ENCODE assay signal across 9 cellular contexts in the genomic region with DNA sequence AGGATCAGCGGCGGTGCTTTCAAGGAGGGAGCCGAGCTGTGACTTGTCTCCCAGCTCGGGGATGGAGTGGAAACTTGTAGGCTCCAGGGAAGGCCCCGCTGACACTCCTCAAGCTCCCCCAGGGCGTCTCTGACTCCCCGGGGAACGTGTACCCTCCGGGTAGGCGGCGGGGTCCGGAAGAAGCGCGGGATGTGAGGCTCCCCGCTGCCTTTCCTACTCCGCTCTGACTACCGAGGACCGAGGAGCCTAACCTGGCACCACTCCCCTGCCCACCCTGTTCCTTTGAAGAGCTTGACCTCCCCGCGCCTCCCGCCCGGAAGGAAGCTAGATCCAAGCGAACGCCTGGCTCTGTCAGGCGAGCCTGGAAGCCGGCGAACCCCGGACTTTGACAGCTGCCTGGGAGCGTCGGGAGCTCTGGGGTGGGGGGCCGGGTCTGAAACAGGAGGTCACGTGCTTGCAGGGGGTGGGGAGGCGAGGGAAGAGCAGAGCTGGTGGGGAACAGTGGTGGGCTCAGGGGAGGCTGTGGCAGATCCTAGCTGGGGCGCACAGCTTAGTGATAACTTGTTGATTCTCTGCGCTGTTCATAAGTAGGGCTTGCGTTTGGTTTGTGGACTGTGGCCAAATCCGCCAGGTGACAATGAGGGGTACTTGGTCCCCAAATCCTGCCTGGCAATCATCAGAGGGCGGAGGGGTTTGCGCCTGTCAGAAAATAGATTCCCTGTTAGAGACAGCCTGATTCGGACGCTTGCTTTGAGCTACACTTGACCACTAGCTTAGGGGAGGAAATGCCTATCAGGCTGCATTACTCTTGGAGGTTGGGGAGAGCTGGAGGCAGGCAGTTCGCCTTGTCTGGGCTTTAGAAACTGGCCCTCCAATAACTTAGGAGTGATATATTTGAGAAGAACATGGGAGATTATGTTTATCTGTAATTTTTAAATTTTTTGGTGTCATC. TPM values are rescaled to one million over a fixed set of nuclear protein-coding genes. Genes with fewer than 3 reads are reported as not detected.
A peak's percentile ranks its signal among the peaks of the same experiment; 100 is the strongest.
DNase-seq lines count a peak whose midpoint lies in the region; ATAC-seq and TF ChIP-seq lines count a peak whose summit lies in the region.
"Had no signal": no experiment of that assay in that cellular context is flagged by ENCODE, and none has a peak within 500 bp of the region (broad histone marks: within the 10 kb centered on the region; RNA-seq: fewer than 3 reads in every experiment).

No MANE protein-coding gene starts in this region.

- intact Hi-C loops in activated CD8-positive, alpha-beta T cell treated with anti-CD3 and anti-CD28 coated beads for 36 hours (cut with micrococcal nuclease), result no loop called here
- intact Hi-C loops in breast epithelium (cut with DNase I; ENCODE audit: low total_unique reads) (no loop called here), right lobe of liver (cut with DNase I) (no loop called here)

- no peaks in the 10 kb centered on the region for H3K4me1 ChIP-seq in breast epithelium
- H3K4me1 ChIP-seq in right lobe of liver, result peaks cover 0 to 17% (median 2%) of the 10 kb centered on the region in 4 donors
- H3K4me1 ChIP-seq in urinary bladder (ENCODE audit: insufficient read depth), result no peaks in the 10 kb centered on the region

- H3K9me3 ChIP-seq in breast epithelium (no peaks in the 10 kb centered on the region), right lobe of liver (no peaks in the 10 kb centered on the region)

- TF ChIP-seq POLR2A in breast epithelium (IDR thresholded peaks at IDR 0.05), result no peak
- no peak for TF ChIP-seq POLR2A in right lobe of liver (IDR thresholded peaks at IDR 0.05)

- H3K4me3 Mint-ChIP-seq in activated CD8-positive, alpha-beta T cell treated with anti-CD3 and anti-CD28 coated beads, Interleukin-2, amount 10 ng/mL, durations not matched to agents 7 days and 5 days, result no peak overlapping the region
- H3K4me3 Mint-ChIP-seq in activated CD8-positive, alpha-beta T cell treated with anti-CD3 and anti-CD28 coated beads for 36 hours, result no peak overlapping the region
- peak overlapping the region in 1 of 5 donors; percentile 24 for H3K4me3 Mint-ChIP-seq in immature natural killer cell

- no peak for DNase-seq in activated CD8-positive, alpha-beta T cell treated with anti-CD3 and anti-CD28 coated beads, Interleukin-2, amount 10 ng/mL, durations not matched to agents 7 days and 5 days
- DNase-seq in activated CD8-positive, alpha-beta T cell treated with anti-CD3 and anti-CD28 coated beads for 36 hours, result no peak
- peak in 1 of 2 donors; percentile 57 for DNase-seq in breast epithelium (ENCODE audit: low spot score in 2 of 2)
- peak; percentile 46 to 64 (median 49) for DNase-seq in right lobe of liver
- no peak for DNase-seq in immature natural killer cell
- DNase-seq: naive B cell had no signal

- H3K36me3 ChIP-seq in breast epithelium (no peaks in the 10 kb centered on the region), right lobe of liver (no peaks in the 10 kb centered on the region), urinary bladder (ENCODE audit: insufficient read depth) (no peaks in the 10 kb centered on the region)

- WGBS in right lobe of liver (ENCODE audit: insufficient coverage, low coverage, low lambda C conversion rate, missing lambda C conversion rate), result 6% methylated on average over 16 of the region's 42 CpGs
- WGBS in urinary bladder, result 3% methylated on average over 42 of the region's 42 CpGs

- H3K27me3 ChIP-seq in breast epithelium (peaks cover 4 to 37% of the 10 kb centered on the region in 2 donors), right lobe of liver (peaks cover 0 to 24% of the 10 kb centered on the region in 2 donors)

- H3K9me3 Mint-ChIP-seq in activated CD8-positive, alpha-beta T cell treated with anti-CD3 and anti-CD28 coated beads, Interleukin-2, amount 10 ng/mL, durations not matched to agents 7 days and 5 days (ENCODE audit: insufficient read depth), result no peaks in the 10 kb centered on the region
- H3K9me3 Mint-ChIP-seq in activated CD8-positive, alpha-beta T cell treated with anti-CD3 and anti-CD28 coated beads for 36 hours, result no peaks in the 10 kb centered on the region
- peaks cover 0 to 15% (median 0%) of the 10 kb centered on the region in 6 donors for H3K9me3 Mint-ChIP-seq in immature natural killer cell

- no peak overlapping the region for H3K27ac ChIP-seq in breast epithelium
- H3K27ac ChIP-seq in right lobe of liver, result no peak overlapping the region
- H3K27ac ChIP-seq in urinary bladder (ENCODE audit: low read depth), result no peak overlapping the region

- H3K4me3 ChIP-seq in breast epithelium (peak overlapping the region; percentile 52 to 74 (median 54)), right lobe of liver (peak overlapping the region in 2 of 3 donors; percentile 12 to 46), urinary bladder (ENCODE audit: low read depth, low read length) (peak overlapping the region; percentile 43)

- POLR2A ChIA-PET in activated CD8-positive, alpha-beta T cell treated with anti-CD3 and anti-CD28 coated beads, Interleukin-2, amount 10 ng/mL, durations not matched to agents 7 days and 5 days (lab: Charles Lee), result no interaction called here
- POLR2A ChIA-PET in activated CD8-positive, alpha-beta T cell treated with anti-CD3 and anti-CD28 coated beads for 36 hours (lab: Charles Lee), result interaction anchor here (0.6 kb wide), 1 partner anchor 165 kb away, joined by 3 read pairs; no protein-coding TSS in a partner anchor

- no peak overlapping the region for H3K27ac Mint-ChIP-seq in activated CD8-positive, alpha-beta T cell treated with anti-CD3 and anti-CD28 coated beads, Interleukin-2, amount 10 ng/mL, durations not matched to agents 7 days and 5 days
- H3K27ac Mint-ChIP-seq in activated CD8-positive, alpha-beta T cell treated with anti-CD3 and anti-CD28 coated beads for 36 hours, result no peak overlapping the region
- no peak overlapping the region for H3K27ac Mint-ChIP-seq in immature natural killer cell

- H3K36me3 Mint-ChIP-seq in activated CD8-positive, alpha-beta T cell treated with anti-CD3 and anti-CD28 coated beads, Interleukin-2, amount 10 ng/mL, durations not matched to agents 7 days and 5 days (ENCODE audit: low read depth), result no peaks in the 10 kb centered on the region
- H3K36me3 Mint-ChIP-seq in activated CD8-positive, alpha-beta T cell treated with anti-CD3 and anti-CD28 coated beads for 36 hours (ENCODE audit: low read depth), result no peaks in the 10 kb centered on the region
- H3K36me3 Mint-ChIP-seq in immature natural killer cell, result no peaks in the 10 kb centered on the region

- peaks cover 47% of the 10 kb centered on the region for H3K27me3 Mint-ChIP-seq in activated CD8-positive, alpha-beta T cell treated with anti-CD3 and anti-CD28 coated beads, Interleukin-2, amount 10 ng/mL, durations not matched to agents 7 days and 5 days (ENCODE audit: low read depth)
- peaks cover 42% of the 10 kb centered on the region for H3K27me3 Mint-ChIP-seq in activated CD8-positive, alpha-beta T cell treated with anti-CD3 and anti-CD28 coated beads for 36 hours
- peaks cover 9 to 11% (median 11%) of the 10 kb centered on the region in 3 donors for H3K27me3 Mint-ChIP-seq in immature natural killer cell (ENCODE audit: low read depth in 3 of 3)

- CTCF ChIA-PET in activated CD8-positive, alpha-beta T cell treated with anti-CD3 and anti-CD28 coated beads, Interleukin-2, amount 10 ng/mL, durations not matched to agents 7 days and 5 days (lab: Charles Lee), result no interaction called here
- CTCF ChIA-PET in activated CD8-positive, alpha-beta T cell treated with anti-CD3 and anti-CD28 coated beads for 36 hours (lab: Charles Lee), result interaction anchor here (2.0 to 2.1 kb wide), 3 partner anchors 7 to 17 kb away, joined by 7 to 9 read pairs (median 8); no protein-coding TSS in a partner anchor

- no peak for TF ChIP-seq CTCF in activated CD8-positive, alpha-beta T cell treated with anti-CD3 and anti-CD28 coated beads for 36 hours (IDR thresholded peaks at IDR 0.05)
- TF ChIP-seq CTCF in breast epithelium (IDR thresholded peaks at IDR 0.05), result no peak
- no peak for TF ChIP-seq CTCF in right lobe of liver (IDR thresholded peaks at IDR 0.05)

- peaks cover 11% of the 10 kb centered on the region for H3K4me1 Mint-ChIP-seq in activated CD8-positive, alpha-beta T cell treated with anti-CD3 and anti-CD28 coated beads, Interleukin-2, amount 10 ng/mL, durations not matched to agents 7 days and 5 days (ENCODE audit: low read depth)
- H3K4me1 Mint-ChIP-seq in activated CD8-positive, alpha-beta T cell treated with anti-CD3 and anti-CD28 coated beads for 36 hours (ENCODE audit: low read depth), result peaks cover 3% of the 10 kb centered on the region
- H3K4me1 Mint-ChIP-seq in immature natural killer cell, result no peaks in the 10 kb centered on the region

- ATAC-seq in activated CD8-positive, alpha-beta T cell treated with anti-CD3 and anti-CD28 coated beads, Interleukin-2, amount 10 ng/mL, durations not matched to agents 7 days and 5 days, result peak; percentile 22
- ATAC-seq in activated CD8-positive, alpha-beta T cell treated with anti-CD3 and anti-CD28 coated beads for 36 hours, result no peak
- ATAC-seq in right lobe of liver, result peak; percentile 29 to 47 (median 38)
- no peak for ATAC-seq in GM18909 (IDR thresholded peaks at IDR 0.05; ENCODE audit: poor library complexity, unreplicated experiment)
- ATAC-seq in HG02884 (IDR thresholded peaks at IDR 0.05; ENCODE audit: unreplicated experiment), result no peak

RNA-seq across cellular contexts. Expression of a gene that starts 1.2 kb away (rescaled TPM):
- not detected for total RNA-seq in activated CD8-positive, alpha-beta T cell treated with anti-CD3 and anti-CD28 coated beads, Interleukin-2, amount 10 ng/mL, durations not matched to agents 7 days and 5 days
- not detected for total RNA-seq in activated CD8-positive, alpha-beta T cell treated with anti-CD3 and anti-CD28 coated beads for 36 hours
- total RNA-seq in breast epithelium (10 to 100 TPM; 15.5 to 75.5 (median 33.1) TPM), right lobe of liver (1 to 10 TPM; 1.0 to 3.3 (median 2.0) TPM), urinary bladder (4.9 TPM)
- polyA plus RNA-seq in urinary bladder (1.1 TPM), immature natural killer cell (not detected)

Comparison
In these comparisons a context has a peak if more than half of its experiments do, and no peak if none do; other contexts are left out.
1. ATAC-seq: peak in activated CD8-positive, alpha-beta T cell treated with anti-CD3 and anti-CD28 coated beads, Interleukin-2, amount 10 ng/mL, durations not matched to agents 7 days and 5 days (single experiment) and right lobe of liver (4 of 4); none in activated CD8-positive, alpha-beta T cell treated with anti-CD3 and anti-CD28 coated beads for 36 hours (single experiment), GM18909 (single experiment) and HG02884 (single experiment).
2. DNase-seq: peak in right lobe of liver (3 of 3); none in activated CD8-positive, alpha-beta T cell treated with anti-CD3 and anti-CD28 coated beads, Interleukin-2, amount 10 ng/mL, durations not matched to agents 7 days and 5 days (single experiment), activated CD8-positive, alpha-beta T cell treated with anti-CD3 and anti-CD28 coated beads for 36 hours (single experiment) and immature natural killer cell (0 of 3).
3. Peak in every context shown above with its lines, with median percentiles within 50 percentile points of each other: H3K4me3 ChIP-seq.